ENCODE assay signal across 17 cellular contexts in genomic region chr6:106692823-106693216, GRCh38.
A peak's percentile ranks its signal among the peaks of the same experiment; 100 is the strongest.
DNase-seq lines count a peak whose midpoint lies in the region; FAIRE-seq and TF ChIP-seq lines count a peak whose summit lies in the region.
"Had no signal": no experiment of that assay in that cellular context is flagged by ENCODE, and none has a peak within 500 bp of the region (broad histone marks: within the 10 kb centered on the region; RNA-seq: fewer than 3 reads in every experiment).

No MANE protein-coding gene starts in this region.

- no peak overlapping the region for H3K4me3 ChIP-seq in HUES48 (ENCODE audit: low read depth, low read length)
- H3K4me3 ChIP-seq in PC-9: no peak overlapping the region
- no peak overlapping the region for H3K4me3 ChIP-seq in iPS-18a (ENCODE audit: low read length)
- no peak overlapping the region for H3K4me3 ChIP-seq in stomach
- H3K4me3 ChIP-seq: cardiac muscle cell, left ventricle myocardium inferior, right atrium auricular region, SJCRH30, tibial artery had no signal

- intact Hi-C loops in PC-9 (cut with micrococcal nuclease; ENCODE audit: unreplicated experiment) (no loop called here), stomach (cut with DNase I; ENCODE audit: low total_unique reads) (no loop called here)

- CTCF ChIA-PET in PC-9 (lab: Charles Lee): no interaction called here

- H3K9me3 ChIP-seq in HUES48 (ENCODE audit: control insufficient read depth, insufficient read depth, low read length): no peaks in the 10 kb centered on the region
- no peaks in the 10 kb centered on the region for H3K9me3 ChIP-seq in PC-9 (ENCODE audit: insufficient read depth, low read depth)
- H3K9me3 ChIP-seq in iPS-18a (ENCODE audit: control insufficient read depth, low read depth, low read length): no peaks in the 10 kb centered on the region
- H3K9me3 ChIP-seq in stomach: no peaks in the 10 kb centered on the region
- H3K9me3 ChIP-seq: Caco-2, left ventricle myocardium inferior, right atrium auricular region, SJCRH30, tibial artery had no signal

- no peak for TF ChIP-seq EP300 in stomach (IDR thresholded peaks at IDR 0.05)

- no peak for DNase-seq in PC-9
- no peak for DNase-seq in stomach
- DNase-seq in GM03348 (ENCODE audit: low spot score): no peak
- no peak for DNase-seq in urothelium cell line (ENCODE audit: low spot score)
- DNase-seq in DMS153 (lab: John Stamatoyannopoulos, UW): no peak
- DNase-seq: activated gamma-delta T cell; Caco-2; GOT3; left ventricle myocardium inferior; NCI-H510A; SJCRH30; stimulated activated CD4-positive, alpha-beta T cell treated with anti-CD3 and anti-CD28 coated beads, Interleukin-15, amount 100 ng/mL, for 24 hours had no signal

- H3F3A ChIP-seq in PC-9 (ENCODE audit: insufficient read depth, low read depth): no peaks in the 10 kb centered on the region

- no peaks in the 10 kb centered on the region for H3K36me3 ChIP-seq in HUES48 (ENCODE audit: control insufficient read depth, insufficient read depth, low read length)
- H3K36me3 ChIP-seq in PC-9 (ENCODE audit: low read depth): no peaks in the 10 kb centered on the region
- H3K36me3 ChIP-seq in iPS-18a (ENCODE audit: control insufficient read depth, low read depth, low read length): no peaks in the 10 kb centered on the region
- H3K36me3 ChIP-seq in stomach: no peaks in the 10 kb centered on the region
- H3K36me3 ChIP-seq: cardiac muscle cell, left ventricle myocardium inferior, right atrium auricular region, SJCRH30, tibial artery had no signal

- WGBS in stomach, 5 donors: 41 to 57% (median 53%) methylated on average over 3 of the region's 3 CpGs

- no peak overlapping the region for H3K9ac ChIP-seq in HUES48 (ENCODE audit: low read depth, low read length)
- peak overlapping the region; percentile 3 for H3K9ac ChIP-seq in iPS-18a (ENCODE audit: low read length)

- POLR2A ChIA-PET in PC-9 (lab: Charles Lee; ENCODE audit: unreplicated experiment): interaction anchor here (0.6 kb wide), 1 partner anchor 36 kb away, joined by 3 read pairs; no protein-coding TSS in a partner anchor

- no peak for TF ChIP-seq POLR2A in stomach (IDR thresholded peaks at IDR 0.05)

- no TSS peak for BruUV-seq in PC-9 (replicated peaks; lab: Mats Ljungman, UMichigan)

- H3K9me2 ChIP-seq in PC-9 (ENCODE audit: insufficient read depth): no peaks in the 10 kb centered on the region

- TF ChIP-seq CTCF in PC-9 (conservative IDR thresholded peaks at IDR 0.05) (no peak), stomach (IDR thresholded peaks at IDR 0.05) (no peak)

- H3K79me2 ChIP-seq in PC-9 (ENCODE audit: low read depth): no peaks in the 10 kb centered on the region

- H3K27me3 ChIP-seq in HUES48 (ENCODE audit: control insufficient read depth, insufficient read depth, low read length) (no peaks in the 10 kb centered on the region), PC-9 (ENCODE audit: insufficient read depth, low read depth) (no peaks in the 10 kb centered on the region), iPS-18a (ENCODE audit: control insufficient read depth, insufficient read depth, low read length) (no peaks in the 10 kb centered on the region), stomach (no peaks in the 10 kb centered on the region)
- H3K27me3 ChIP-seq: cardiac muscle cell, right atrium auricular region, tibial artery had no signal

- H3K27ac ChIP-seq in HUES48 (ENCODE audit: low read depth, low read length) (peak overlapping the region; percentile 94), PC-9 (no peak overlapping the region; the same call in 1 of the 2 replicates), iPS-18a (ENCODE audit: low read length) (no peak overlapping the region), stomach (peak overlapping the region; percentile 69 to 84 (median 78))
- H3K27ac ChIP-seq: cardiac muscle cell, left ventricle myocardium inferior, right atrium auricular region, SJCRH30, tibial artery had no signal

- H3K4me2 ChIP-seq in PC-9: peak overlapping the region; percentile 57

- H2AFZ ChIP-seq in PC-9: no peak overlapping the region

- H3K4me1 ChIP-seq in HUES48 (ENCODE audit: control insufficient read depth, insufficient read depth, low read length) (peaks cover 35% of the 10 kb centered on the region), PC-9 (replicated peaks; ENCODE audit: insufficient read depth) (peaks cover 19% of the 10 kb centered on the region), iPS-18a (ENCODE audit: control insufficient read depth, low read depth, low read length) (peaks cover 19% of the 10 kb centered on the region), stomach (peaks cover 0 to 27% (median 17%) of the 10 kb centered on the region in 4 donors)
- H3K4me1 ChIP-seq: Caco-2, left ventricle myocardium inferior, right atrium auricular region, SJCRH30 had no signal

- no peaks in the 10 kb centered on the region for H4K20me1 ChIP-seq in PC-9 (ENCODE audit: insufficient read depth)

- FAIRE-seq in urothelium cell line (lab: Jason Lieb, UNC): no peak

Comparison
In these comparisons a context has a peak if more than half of its experiments do, and no peak if none do; other contexts are left out.
1. H3K27ac ChIP-seq: peak in HUES48 (single experiment) and stomach (5 of 5); none in PC-9 (single experiment) and iPS-18a (single experiment).